ENCODE assay signal across 12 cellular contexts in genomic region chr5:77777281-77777892, GRCh38. TPM values are rescaled to one million over a fixed set of nuclear protein-coding genes. Genes with fewer than 3 reads are reported as not detected.
DNase-seq lines count a peak whose midpoint lies in the region; ATAC-seq and TF ChIP-seq lines count a peak whose summit lies in the region.
"Had no signal": no experiment of that assay in that cellular context is flagged by ENCODE, and none has a peak within 500 bp of the region (broad histone marks: within the 10 kb centered on the region; RNA-seq: fewer than 3 reads in every experiment).

No MANE protein-coding gene starts in this region.

- no peaks in the 10 kb centered on the region for H4K20me1 ChIP-seq in HCT116 (ENCODE audit: insufficient read depth)

- H2AFZ ChIP-seq in HCT116 (ENCODE audit: low read depth, low read length, poor library complexity, severe bottlenecking): no peak overlapping the region

- RAD21 ChIA-PET in HCT116 (lab: Charles Lee; ENCODE audit: low non-redundant PET in 1 of 2, low total read pairs in 2 of 2, uncharacterized antibody in 2 of 2, unreplicated experiment in 2 of 2): no interaction called here

- no peak overlapping the region for H3K4me3 ChIP-seq in HCT116 (replicated peaks in 1 of 2; ENCODE audit: low read depth in 1 of 2, low read length in 2 of 2)
- H3K4me3 ChIP-seq in WERI-Rb-1 (ENCODE audit: low read depth, low read length): no peak overlapping the region

- peaks cover 36% of the 10 kb centered on the region for H3K79me2 ChIP-seq in HCT116 (ENCODE audit: insufficient read depth, low read length)

- no peak for TF ChIP-seq CTCF in CD4-positive, alpha-beta T cell (IDR thresholded peaks at IDR 0.05)
- no peak for TF ChIP-seq CTCF in HCT116 (IDR thresholded peaks at IDR 0.05 in 2 of 3, conservative IDR thresholded peaks at IDR 0.05 in 1 of 3; ENCODE audit: borderline replicate concordance in 1 of 3, insufficient read depth in 1 of 3, low read depth in 2 of 3, low read length in 2 of 3)
- TF ChIP-seq CTCF in WERI-Rb-1 (IDR thresholded peaks at IDR 0.05; ENCODE audit: low read depth, low read length): no peak

- peaks cover 7 to 28% of the 10 kb centered on the region in 2 experiments for H3K4me1 ChIP-seq in HCT116 (ENCODE audit: control insufficient read depth in 1 of 2, insufficient read depth in 2 of 2, low read length in 2 of 2)

- H3K27me3 ChIP-seq in CD4-positive, alpha-beta T cell (ENCODE audit: control insufficient read depth, insufficient read depth, low read length): no peaks in the 10 kb centered on the region
- no peaks in the 10 kb centered on the region for H3K27me3 ChIP-seq in HCT116 (ENCODE audit: insufficient read depth, low read length)
- H3K27me3 ChIP-seq in WERI-Rb-1 (ENCODE audit: insufficient read depth, low read depth, severe bottlenecking): no peaks in the 10 kb centered on the region
- H3K27me3 ChIP-seq: BLaER1 treated with 17β-estradiol and CSF1 and Interleukin-3, amounts not matched to agents 10 nM and 100 nM; right atrium auricular region had no signal

- H3K9me3 Mint-ChIP-seq in CD4-positive, alpha-beta T cell: no peaks in the 10 kb centered on the region
- no peaks in the 10 kb centered on the region for H3K9me3 Mint-ChIP-seq in activated CD8-positive, alpha-beta T cell treated with anti-CD3 and anti-CD28 coated beads, Interleukin-2, amount 10 ng/mL, durations not matched to agents 7 days and 5 days (ENCODE audit: insufficient read depth)
- no peaks in the 10 kb centered on the region for H3K9me3 Mint-ChIP-seq in memory B cell

- no peak for DNase-seq in CD4-positive, alpha-beta T cell
- peak; percentile 19 for DNase-seq in HCT116 (ENCODE audit: low read depth, low spot score)
- no peak for DNase-seq in activated CD8-positive, alpha-beta T cell treated with anti-CD3 and anti-CD28 coated beads, Interleukin-2, amount 10 ng/mL, durations not matched to agents 7 days and 5 days
- DNase-seq in memory B cell (ENCODE audit: low spot score in 2 of 2): no peak
- DNase-seq in DMS 273 treated with DMSO at 0.1 percent for 48 hours (lab: John Stamatoyannopoulos, UW): no peak
- DNase-seq in WERI-Rb-1: no peak
- DNase-seq in SK-N-DZ (ENCODE audit: low spot score): no peak
- no peak for DNase-seq in NK-92 treated with Interleukin-12 subunit alpha and Interleukin-12 subunit beta, amount 100 ng/mL, for 24 hours (lab: John Stamatoyannopoulos, UW)
- DNase-seq: activated effector memory CD4-positive, alpha-beta T cell treated with Interleukin-2 at 50 U/mL for 16 hours; NCI-H2171 treated with DMSO at 0.1 percent for 48 hours had no signal

- BruUV-seq in HCT116 (replicated peaks; lab: Mats Ljungman, UMichigan): no TSS peak

- TF ChIP-seq POLR2A in HCT116 (IDR thresholded peaks at IDR 0.05; ENCODE audit: borderline replicate concordance, extremely low read depth, insufficient read depth, insufficient read length): no peak

- peak overlapping the region; percentile 67 for H3K27ac Mint-ChIP-seq in CD4-positive, alpha-beta T cell
- no peak overlapping the region for H3K27ac Mint-ChIP-seq in activated CD8-positive, alpha-beta T cell treated with anti-CD3 and anti-CD28 coated beads, Interleukin-2, amount 10 ng/mL, durations not matched to agents 7 days and 5 days
- no peak overlapping the region for H3K27ac Mint-ChIP-seq in memory B cell

- TF ChIP-seq RAD21 in HCT116 (IDR thresholded peaks at IDR 0.05; ENCODE audit: low read depth): no peak

- ATAC-seq in CD4-positive, alpha-beta T cell (ENCODE audit: poor library complexity): no peak
- ATAC-seq in HCT116 (no peak), memory B cell (ENCODE audit: low read depth) (no peak)
- no peak for ATAC-seq in activated CD8-positive, alpha-beta T cell treated with anti-CD3 and anti-CD28 coated beads, Interleukin-2, amount 10 ng/mL, durations not matched to agents 7 days and 5 days

- POLR2A ChIA-PET in CD4-positive, alpha-beta T cell (lab: Charles Lee): interaction anchor here (0.8 kb wide), 1 partner anchor 286 kb away, joined by 3 read pairs; the partner anchor contains the start of gene WDR41
- POLR2A ChIA-PET in HCT116 (lab: Charles Lee): no interaction called here
- POLR2A ChIA-PET in activated CD8-positive, alpha-beta T cell treated with anti-CD3 and anti-CD28 coated beads, Interleukin-2, amount 10 ng/mL, durations not matched to agents 7 days and 5 days (lab: Charles Lee): interaction anchor here (0.7 kb wide), 1 partner anchor 143 kb away, joined by 3 read pairs; no protein-coding TSS in a partner anchor

- H3K4me1 Mint-ChIP-seq in CD4-positive, alpha-beta T cell (ENCODE audit: low read depth): peaks cover 39% of the 10 kb centered on the region
- H3K4me1 Mint-ChIP-seq in activated CD8-positive, alpha-beta T cell treated with anti-CD3 and anti-CD28 coated beads, Interleukin-2, amount 10 ng/mL, durations not matched to agents 7 days and 5 days (ENCODE audit: low read depth): peaks cover 34% of the 10 kb centered on the region
- peaks cover 25% of the 10 kb centered on the region for H3K4me1 Mint-ChIP-seq in memory B cell

- H3K9ac ChIP-seq in HCT116 (ENCODE audit: low read length): no peak overlapping the region

- no peaks in the 10 kb centered on the region for H3K27me3 Mint-ChIP-seq in CD4-positive, alpha-beta T cell
- no peaks in the 10 kb centered on the region for H3K27me3 Mint-ChIP-seq in activated CD8-positive, alpha-beta T cell treated with anti-CD3 and anti-CD28 coated beads, Interleukin-2, amount 10 ng/mL, durations not matched to agents 7 days and 5 days (ENCODE audit: low read depth)
- no peaks in the 10 kb centered on the region for H3K27me3 Mint-ChIP-seq in memory B cell

- CTCF ChIA-PET in CD4-positive, alpha-beta T cell (lab: Charles Lee): interaction anchor here (1.0 to 1.2 kb wide), 2 partner anchors 10 to 1207 kb away, joined by 3 read pairs; partner anchors contain the start of gene ARSB
- CTCF ChIA-PET in HCT116 (lab: Charles Lee): no interaction called here
- CTCF ChIA-PET in activated CD8-positive, alpha-beta T cell treated with anti-CD3 and anti-CD28 coated beads, Interleukin-2, amount 10 ng/mL, durations not matched to agents 7 days and 5 days (lab: Charles Lee): no interaction called here

- H3K9me2 ChIP-seq in HCT116 (ENCODE audit: insufficient read depth): no peaks in the 10 kb centered on the region

- peak overlapping the region; percentile 94 for H3K4me3 Mint-ChIP-seq in CD4-positive, alpha-beta T cell
- H3K4me3 Mint-ChIP-seq in activated CD8-positive, alpha-beta T cell treated with anti-CD3 and anti-CD28 coated beads, Interleukin-2, amount 10 ng/mL, durations not matched to agents 7 days and 5 days: peak overlapping the region; percentile 16
- peak overlapping the region; percentile 48 for H3K4me3 Mint-ChIP-seq in memory B cell

- peak overlapping the region; percentile 18 for H3K4me2 ChIP-seq in HCT116 (ENCODE audit: low read length)

- peaks cover 4% of the 10 kb centered on the region in 2 experiments; a peak in 3 of 4 replicates for H3K36me3 ChIP-seq in HCT116 (ENCODE audit: control insufficient read depth in 1 of 2, insufficient read depth in 2 of 2, low read length in 2 of 2)
- H3K36me3 ChIP-seq in WERI-Rb-1: peaks cover 22% of the 10 kb centered on the region
- H3K36me3 ChIP-seq: right atrium auricular region had no signal

- H3K27ac ChIP-seq in CD4-positive, alpha-beta T cell (ENCODE audit: low read depth, low read length): no peak overlapping the region
- H3K27ac ChIP-seq in HCT116 (ENCODE audit: low read depth, low read length) (no peak overlapping the region), WERI-Rb-1 (no peak overlapping the region)
- H3K27ac ChIP-seq: right atrium auricular region had no signal

- intact Hi-C loops in CD4-positive, alpha-beta T cell (cut with DNase I, micrococcal nuclease): loop anchor here (2.0 to 10.0 kb wide), 10 partner anchors 130 to 1837 kb away; partner anchors contain the start of genes AP3B1 (in 2 of the 2), AGGF1 (in 1 of the 2), HOMER1 (in 1 of the 2) and JMY (in 1 of the 2)
- intact Hi-C loops in HCT116 (cut with micrococcal nuclease): no loop called here

- H3K36me3 Mint-ChIP-seq in CD4-positive, alpha-beta T cell (ENCODE audit: low read depth): peaks cover 26% of the 10 kb centered on the region
- peaks cover 18% of the 10 kb centered on the region for H3K36me3 Mint-ChIP-seq in activated CD8-positive, alpha-beta T cell treated with anti-CD3 and anti-CD28 coated beads, Interleukin-2, amount 10 ng/mL, durations not matched to agents 7 days and 5 days (ENCODE audit: low read depth)
- peaks cover 5% of the 10 kb centered on the region for H3K36me3 Mint-ChIP-seq in memory B cell

- no peaks in the 10 kb centered on the region for H3K9me3 ChIP-seq in CD4-positive, alpha-beta T cell (ENCODE audit: control insufficient read depth, low read length)
- H3K9me3 ChIP-seq in HCT116 (ENCODE audit: control insufficient read depth in 1 of 2, insufficient read depth in 1 of 2, low read depth in 1 of 2, low read length in 2 of 2): no peaks in the 10 kb centered on the region
- no peaks in the 10 kb centered on the region for H3K9me3 ChIP-seq in WERI-Rb-1 (ENCODE audit: severe bottlenecking)
- H3K9me3 ChIP-seq: right atrium auricular region had no signal

TF ChIP-seq in HCT116, 20 proteins besides CTCF, POLR2A, EP300 and RAD21:
- TF ChIP-seq FOSL1 (IDR thresholded peaks at IDR 0.05; ENCODE audit: low read depth) (peak; percentile 76; the same call in 1 of the 2 replicates), SRF (IDR thresholded peaks at IDR 0.05; ENCODE audit: low read depth) (no peak), POLR2AphosphoS5 (IDR thresholded peaks at IDR 0.05; ENCODE audit: low read depth, low read length) (no peak), EZH2 (IDR thresholded peaks at IDR 0.05) (no peak), JUND (IDR thresholded peaks at IDR 0.05) (peak; percentile 48), MAX (IDR thresholded peaks at IDR 0.05) (no peak)

RNA-seq across cellular contexts. Expression of gene TBCA, which starts 1.2 kb away (rescaled TPM):
- total RNA-seq in CD4-positive, alpha-beta T cell: 10 to 100 TPM; 72.0 to 72.9 TPM
- 317 TPM for total RNA-seq in HCT116 (2021; ENCODE audit: unreplicated experiment)
- 93.0 and 163 TPM in 2 replicates for polyA plus RNA-seq in HCT116 (2012)
- 100 to 1,000 TPM; 159 to 168 TPM for total RNA-seq in activated CD8-positive, alpha-beta T cell treated with anti-CD3 and anti-CD28 coated beads, Interleukin-2, amount 10 ng/mL, durations not matched to agents 7 days and 5 days
- polyA plus RNA-seq in SK-N-DZ (2014; cell fraction: cytosol; rRNA removed): 306 and 314 TPM in 2 replicates
- 161 and 202 TPM in 2 replicates for polyA plus RNA-seq in SK-N-DZ (2014; cell fraction: nucleus; rRNA removed)

Comparison
In these comparisons a context has a peak if more than half of its experiments do, and no peak if none do; other contexts are left out.
1. H3K4me3 Mint-ChIP-seq: peak in every context shown above with its lines; median percentile 94 in CD4-positive, alpha-beta T cell; 48 in memory B cell; 16 in activated CD8-positive, alpha-beta T cell treated with anti-CD3 and anti-CD28 coated beads, Interleukin-2, amount 10 ng/mL, durations not matched to agents 7 days and 5 days.